11 cellular contexts compared by ENCODE assay signal in genomic region chr14:90644882-90645281, GRCh38.
DNase-seq lines count a peak whose midpoint lies in the region; ATAC-seq and TF ChIP-seq lines count a peak whose summit lies in the region.
"Had no signal": no experiment of that assay in that cellular context is flagged by ENCODE, and none has a peak within 500 bp of the region (broad histone marks: within the 10 kb centered on the region; RNA-seq: fewer than 3 reads in every experiment).

No MANE protein-coding gene starts in this region.

- ATAC-seq in left lung (peak; percentile 53), HG02973 (IDR thresholded peaks at IDR 0.05; ENCODE audit: unreplicated experiment) (no peak), HG03280 (IDR thresholded peaks at IDR 0.05; ENCODE audit: unreplicated experiment) (no peak)
- ATAC-seq in naive thymus-derived CD4-positive, alpha-beta T cell, result no peak
- ATAC-seq: Panc1 had no signal

- H3K9ac ChIP-seq in mammary epithelial cell (ENCODE audit: insufficient read depth, low read length), result no peak overlapping the region

- no peaks in the 10 kb centered on the region for H3K9me3 Mint-ChIP-seq in naive thymus-derived CD4-positive, alpha-beta T cell

- WGBS in mammary epithelial cell (ENCODE audit: low coverage, missing lambda C conversion rate), result 5% methylated on average over 4 of the region's 4 CpGs
- WGBS in transverse colon (ENCODE audit: low coverage in 1 of 2), 2 donors, result 75 to 80% methylated on average over 2 to 4 of the region's 4 CpGs

- TF ChIP-seq CTCF in HL-60 (IDR thresholded peaks at IDR 0.05; ENCODE audit: insufficient read depth, low read length) (no peak), mammary epithelial cell (conservative IDR thresholded peaks at IDR 0.05 in 1 of 2, IDR thresholded peaks at IDR 0.05 in 1 of 2; ENCODE audit: extremely low read depth in 1 of 2, insufficient read depth in 1 of 2, low read depth in 1 of 2, low read length in 2 of 2) (no peak), left lung (IDR thresholded peaks at IDR 0.05) (no peak), transverse colon (IDR thresholded peaks at IDR 0.05) (no peak)

- no peaks in the 10 kb centered on the region for H3K27me3 Mint-ChIP-seq in naive thymus-derived CD4-positive, alpha-beta T cell

- H3K4me1 Mint-ChIP-seq in naive thymus-derived CD4-positive, alpha-beta T cell, result peaks cover 0 to 4% (median 0%) of the 10 kb centered on the region in 7 donors

- CTCF ChIA-PET in mammary epithelial cell (lab: Charles Lee; ENCODE audit: low non-redundant PET), result no interaction called here
- CTCF ChIA-PET in naive thymus-derived CD4-positive, alpha-beta T cell (lab: Charles Lee), result no interaction called here

- no peak for TF ChIP-seq EP300 in transverse colon (IDR thresholded peaks at IDR 0.05; ENCODE audit: low read depth)

- no peak overlapping the region for H3K4me3 Mint-ChIP-seq in naive thymus-derived CD4-positive, alpha-beta T cell

- no peak overlapping the region for H2AFZ ChIP-seq in mammary epithelial cell (ENCODE audit: low read depth, low read length)

- in situ Hi-C loops in mammary epithelial cell (cut with MboI; ENCODE audit: low sequenced_read_pairs in 2 of 2) (no loop called here), transverse colon (cut with MboI; ENCODE audit: low pct_ligation_motif_present in 1 of 4, low pct_unique_long_range_greater_than_20kb in 1 of 4, low sequenced_read_pairs in 3 of 4) (no loop called here)

- H3K27me3 ChIP-seq in HL-60 (ENCODE audit: insufficient read depth, poor library complexity, severe bottlenecking) (no peaks in the 10 kb centered on the region), mammary epithelial cell (ENCODE audit: insufficient read depth, low read length) (no peaks in the 10 kb centered on the region), left lung (no peaks in the 10 kb centered on the region), transverse colon (no peaks in the 10 kb centered on the region)
- no peaks in the 10 kb centered on the region for H3K27me3 ChIP-seq in naive thymus-derived CD4-positive, alpha-beta T cell (ENCODE audit: control insufficient read depth in 2 of 2, insufficient read depth in 2 of 2, low read length in 2 of 2)

- H3K36me3 Mint-ChIP-seq in naive thymus-derived CD4-positive, alpha-beta T cell, result no peaks in the 10 kb centered on the region

- H3K79me2 ChIP-seq in mammary epithelial cell (ENCODE audit: insufficient read depth, low read length), result no peaks in the 10 kb centered on the region

- H3K9me3 ChIP-seq in mammary epithelial cell (replicated peaks; ENCODE audit: insufficient read depth, low read length) (no peaks in the 10 kb centered on the region), left lung (no peaks in the 10 kb centered on the region), transverse colon (no peaks in the 10 kb centered on the region)
- H3K9me3 ChIP-seq in naive thymus-derived CD4-positive, alpha-beta T cell (ENCODE audit: control insufficient read depth in 2 of 3, low read length in 3 of 3), result no peaks in the 10 kb centered on the region

- H3K4me3 ChIP-seq in HL-60 (replicated peaks; ENCODE audit: insufficient read depth, low read length), result no peak overlapping the region
- no peak overlapping the region for H3K4me3 ChIP-seq in mammary epithelial cell (replicated peaks in 1 of 3; ENCODE audit: insufficient read depth in 1 of 3, low read depth in 2 of 3, low read length in 3 of 3)
- no peak overlapping the region for H3K4me3 ChIP-seq in left lung
- no peak overlapping the region for H3K4me3 ChIP-seq in transverse colon
- H3K4me3 ChIP-seq in naive thymus-derived CD4-positive, alpha-beta T cell (ENCODE audit: low read length), result no peak overlapping the region

- H4K20me1 ChIP-seq in mammary epithelial cell (ENCODE audit: insufficient read depth, low read length), result no peaks in the 10 kb centered on the region

- H3K27ac Mint-ChIP-seq in naive thymus-derived CD4-positive, alpha-beta T cell, result no peak overlapping the region

- no TSS peak for BruUV-seq in mammary epithelial cell (replicated peaks; lab: Mats Ljungman, UMichigan)

- POLR2A ChIA-PET in naive thymus-derived CD4-positive, alpha-beta T cell (lab: Charles Lee), result no interaction called here

- intact Hi-C loops in mammary epithelial cell (cut with micrococcal nuclease) (no loop called here), left lung (cut with DNase I) (no loop called here), transverse colon (cut with DNase I; ENCODE audit: low total_unique reads) (loop anchor here (10.0 kb wide), 1 partner anchor 240 kb away; no protein-coding TSS in a partner anchor)
- intact Hi-C loops in naive thymus-derived CD4-positive, alpha-beta T cell (cut with micrococcal nuclease), result no loop called here

- no peaks in the 10 kb centered on the region for H3K36me3 ChIP-seq in mammary epithelial cell (ENCODE audit: insufficient read depth, low read length)
- H3K36me3 ChIP-seq in left lung, result peaks cover 0 to 4% of the 10 kb centered on the region in 2 donors
- no peaks in the 10 kb centered on the region for H3K36me3 ChIP-seq in transverse colon
- no peaks in the 10 kb centered on the region for H3K36me3 ChIP-seq in naive thymus-derived CD4-positive, alpha-beta T cell (ENCODE audit: control insufficient read depth in 2 of 3, insufficient read depth in 3 of 3, low read length in 3 of 3)

- no peak overlapping the region for H3K4me2 ChIP-seq in mammary epithelial cell (ENCODE audit: insufficient read depth, low read depth, low read length)

- peak overlapping the region; percentile 41 for H3K27ac ChIP-seq in HL-60 (replicated peaks)
- H3K27ac ChIP-seq in mammary epithelial cell (ENCODE audit: insufficient read depth, low read depth, low read length), result no peak overlapping the region
- H3K27ac ChIP-seq in left lung, result peak overlapping the region; percentile 51 to 57
- H3K27ac ChIP-seq in transverse colon, result peak overlapping the region; percentile 21 to 79 (median 70)
- H3K27ac ChIP-seq in naive thymus-derived CD4-positive, alpha-beta T cell (ENCODE audit: low read depth, low read length), result no peak overlapping the region

- dilution Hi-C loops in mammary epithelial cell (cut with HindIII; ENCODE audit: low sequenced_read_pairs), result loop anchor here (5.0 kb wide), 1 partner anchor 37 kb away; no protein-coding TSS in a partner anchor

- DNase-seq in HL-60 (ENCODE audit: low read depth in 1 of 2, low spot score in 1 of 2), result peak; percentile 70 to 94
- peak; percentile 12 for DNase-seq in mammary epithelial cell
- no peak for DNase-seq in left lung
- DNase-seq in transverse colon, result no peak
- no peak for DNase-seq in NCI-H2081 treated with DMSO at 0.1 percent for 48 hours (lab: John Stamatoyannopoulos, UW)
- DNase-seq in naive thymus-derived CD4-positive, alpha-beta T cell, result no peak
- DNase-seq: GOT3, NCI-H1105 treated with DMSO at 0.1 percent for 48 hours had no signal

- H3K4me1 ChIP-seq in mammary epithelial cell (ENCODE audit: insufficient read depth, low read length) (peaks cover 24% of the 10 kb centered on the region), left lung (peaks cover 15 to 26% of the 10 kb centered on the region in 2 donors), transverse colon (peaks cover 0 to 19% (median 9%) of the 10 kb centered on the region in 4 donors)
- no peaks in the 10 kb centered on the region for H3K4me1 ChIP-seq in naive thymus-derived CD4-positive, alpha-beta T cell (ENCODE audit: control insufficient read depth in 2 of 2, insufficient read depth in 2 of 2, low read length in 2 of 2)

- no peak for TF ChIP-seq POLR2A in transverse colon (IDR thresholded peaks at IDR 0.05)

Comparison
In these comparisons a context has a peak if more than half of its experiments do, and no peak if none do; other contexts are left out.
1. DNase-seq: peak in HL-60 (2 of 2) and mammary epithelial cell (single experiment); none in left lung (0 of 2), transverse colon (single experiment), NCI-H2081 treated with DMSO at 0.1 percent for 48 hours (single experiment) and naive thymus-derived CD4-positive, alpha-beta T cell (0 of 9).
2. H3K27ac ChIP-seq: peak in HL-60 (single experiment), left lung (2 of 2) and transverse colon (4 of 4); none in mammary epithelial cell (single experiment) and naive thymus-derived CD4-positive, alpha-beta T cell (single experiment).